4 cellular contexts compared by ENCODE assay signal in the genomic region with DNA sequence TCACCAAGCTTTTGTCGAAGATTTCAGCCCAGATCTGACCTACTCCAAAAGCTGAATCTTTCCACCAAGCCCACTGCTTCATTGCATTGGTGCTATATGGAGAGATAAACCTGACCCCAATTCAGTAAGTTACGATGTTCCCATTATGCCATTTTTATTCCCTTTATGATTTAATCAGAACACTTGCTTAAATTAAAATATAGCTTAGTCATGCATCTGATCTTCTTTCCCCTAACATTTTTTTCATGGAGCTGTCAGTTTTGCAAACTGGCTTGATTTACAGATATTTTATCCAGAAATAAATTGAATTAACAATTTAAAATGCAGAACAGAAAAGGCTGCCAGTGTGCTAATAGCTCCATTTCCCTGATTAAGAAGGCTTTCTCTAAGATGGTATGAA.
"Had no signal": no experiment of that assay in that cellular context is flagged by ENCODE, and none has a peak within 500 bp of the region (broad histone marks: within the 10 kb centered on the region; RNA-seq: fewer than 3 reads in every experiment).

No MANE protein-coding gene starts in this region.

- ATAC-seq: GM23338 had no signal

- DNase-seq: H9, HCEC 1CT, IMR-90 had no signal

- H3K4me3 ChIP-seq: GM23338 had no signal
